In genomic region chr7:16114633-16115032, GRCh38 we compare ENCODE assay signal across 12 cellular contexts.
DNase-seq lines count a peak whose midpoint lies in the region; ATAC-seq and TF ChIP-seq lines count a peak whose summit lies in the region.
"Had no signal": no experiment of that assay in that cellular context is flagged by ENCODE, and none has a peak within 500 bp of the region (broad histone marks: within the 10 kb centered on the region; RNA-seq: fewer than 3 reads in every experiment).

No MANE protein-coding gene starts in this region.

- 0 out of 2 replicates have a peak, but pooled peaks have one; percentile 25 for TF ChIP-seq CTCF in OCI-LY1 (IDR thresholded peaks at IDR 0.05; ENCODE audit: low read length)
- peak; percentile 47 for TF ChIP-seq CTCF in epithelial cell of proximal tubule (conservative IDR thresholded peaks at IDR 0.05; ENCODE audit: low read depth, low read length)
- peak; percentile 34 for TF ChIP-seq CTCF in retinal pigment epithelial cell (conservative IDR thresholded peaks at IDR 0.05; ENCODE audit: low read depth, low read length)

- H3K9me2 ChIP-seq in OCI-LY1 (ENCODE audit: low read depth, low read length), result no peaks in the 10 kb centered on the region

- H3K4me1 ChIP-seq in OCI-LY1 (ENCODE audit: insufficient read depth, low read length, severe bottlenecking), result no peaks in the 10 kb centered on the region

- no peak for ATAC-seq in HG02884 (IDR thresholded peaks at IDR 0.05; ENCODE audit: unreplicated experiment)
- ATAC-seq in HG03378 (IDR thresholded peaks at IDR 0.05; ENCODE audit: unreplicated experiment), result no peak
- ATAC-seq: stimulated activated naive CD8-positive, alpha-beta T cell treated with anti-CD3 and anti-CD28 coated beads, Interleukin-15, amount 100 ng/mL, for 72 hours had no signal

- no peaks in the 10 kb centered on the region for H3K79me2 ChIP-seq in OCI-LY1 (ENCODE audit: insufficient read depth, low read length)

- H3F3A ChIP-seq in OCI-LY1 (ENCODE audit: insufficient read depth, low read length), result no peaks in the 10 kb centered on the region

- no peak overlapping the region for H3K4me2 ChIP-seq in OCI-LY1 (ENCODE audit: low read length)

- H3K9ac ChIP-seq in OCI-LY1 (ENCODE audit: low read length), result no peak overlapping the region

- H2AFZ ChIP-seq in OCI-LY1 (ENCODE audit: low read length), result no peak overlapping the region

- no peaks in the 10 kb centered on the region for H3K9me3 ChIP-seq in OCI-LY1 (ENCODE audit: low read length)
- H3K9me3 ChIP-seq: neutrophil had no signal

- no peaks in the 10 kb centered on the region for H3K36me3 ChIP-seq in OCI-LY1 (ENCODE audit: insufficient read depth, low read length)
- H3K36me3 ChIP-seq: neutrophil had no signal

- H3K27ac ChIP-seq in OCI-LY1 (ENCODE audit: low read depth, low read length, poor library complexity, severe bottlenecking), result no peak overlapping the region
- H3K27ac ChIP-seq: neutrophil had no signal

- DNase-seq in NOMO-1 treated with DMSO at 0.1 percent for 48 hours (lab: John Stamatoyannopoulos, UW; ENCODE audit: unreplicated experiment), result peak; percentile 33
- no peak for DNase-seq in NOMO-1 treated with dmso at 0.1 percent for 144 hours (lab: John Stamatoyannopoulos, UW; ENCODE audit: unreplicated experiment)
- no peak for DNase-seq in epithelial cell of proximal tubule (ENCODE audit: low read depth)
- peak; percentile 12 for DNase-seq in retinal pigment epithelial cell (ENCODE audit: low read depth)
- no peak for DNase-seq in SKM-1 treated with dmso at 0.1 percent for 144 hours (lab: John Stamatoyannopoulos, UW; ENCODE audit: unreplicated experiment)
- DNase-seq: activated B cell treated with CpG ODN at 0.5 μM for 24 hours; cortex of kidney; stimulated activated naive CD8-positive, alpha-beta T cell treated with anti-CD3 and anti-CD28 coated beads, Interleukin-15, amount 100 ng/mL, for 72 hours had no signal

- no peaks in the 10 kb centered on the region for H4K20me1 ChIP-seq in OCI-LY1 (ENCODE audit: insufficient read depth, low read length)

- no peak overlapping the region for H3K4me3 ChIP-seq in OCI-LY1 (ENCODE audit: low read depth, low read length, poor library complexity, severe bottlenecking)
- no peak overlapping the region for H3K4me3 ChIP-seq in epithelial cell of proximal tubule (ENCODE audit: low read depth, low read length)
- H3K4me3 ChIP-seq in retinal pigment epithelial cell (ENCODE audit: low read length), result no peak overlapping the region

- H3K27me3 ChIP-seq in OCI-LY1 (ENCODE audit: insufficient read depth, low read length), result no peaks in the 10 kb centered on the region
- H3K27me3 ChIP-seq: neutrophil had no signal

Comparison
In these comparisons a context has a peak if more than half of its experiments do, and no peak if none do; other contexts are left out.
1. DNase-seq: peak in NOMO-1 treated with DMSO at 0.1 percent for 48 hours (single experiment) and retinal pigment epithelial cell (single experiment); none in NOMO-1 treated with dmso at 0.1 percent for 144 hours (single experiment), epithelial cell of proximal tubule (single experiment) and SKM-1 treated with dmso at 0.1 percent for 144 hours (single experiment).
2. Peak in every context shown above with its lines, with median percentiles within 50 percentile points of each other: CTCF ChIP-seq.